8 cellular contexts compared by ENCODE assay signal in genomic region chr5:86617756-86618577, GRCh38. TPM values are rescaled to one million over a fixed set of nuclear protein-coding genes. Genes with fewer than 3 reads are reported as not detected.
DNase-seq lines count a peak whose midpoint lies in the region; ATAC-seq and TF ChIP-seq lines count a peak whose summit lies in the region.

Gene COX7C (plus strand): TSS chr5:86617941. CDS start chr5:86618056, 115 bp downstream.

- H3K36me3 Mint-ChIP-seq in activated T-helper 2 cell treated with anti-CD3 and anti-CD28 coated beads, Interferon-gamma antibody, Interleukin-2, Interleukin-4, amounts not matched to agents 10 μg/mL and 5 μg/mL and 100 μg/mL, durations not matched to agents 14 hours and 24 hours and 36 hours (ENCODE audit: low read depth), result peaks cover 56% of the 10 kb centered on the region
- H3K36me3 Mint-ChIP-seq in naive thymus-derived CD4-positive, alpha-beta T cell, result peaks cover 4 to 41% (median 24%) of the 10 kb centered on the region in 5 donors
- H3K36me3 Mint-ChIP-seq in stimulated activated naive B cell treated with anti-CD40 and anti-IgM and Interleukin-4, amounts not matched to agents 10 μg/mL and 1 μg/mL and 100 μg/mL, for 72 hours, result peaks cover 13 to 30% of the 10 kb centered on the region in 2 donors

- CTCF ChIA-PET in naive thymus-derived CD4-positive, alpha-beta T cell (lab: Charles Lee), result no interaction called here

- peak within 1 kb of the TSS; percentile 89 for H3K4me2 ChIP-seq in fibroblast of lung (ENCODE audit: extremely low read depth, insufficient read depth, low read length)

- H3K9me3 Mint-ChIP-seq in activated T-helper 2 cell treated with anti-CD3 and anti-CD28 coated beads, Interferon-gamma antibody, Interleukin-2, Interleukin-4, amounts not matched to agents 10 μg/mL and 5 μg/mL and 100 μg/mL, durations not matched to agents 14 hours and 24 hours and 36 hours, result peaks cover 5% of the 10 kb centered on the region
- H3K9me3 Mint-ChIP-seq in naive thymus-derived CD4-positive, alpha-beta T cell, result peaks cover 0 to 5% (median 3%) of the 10 kb centered on the region in 11 donors
- H3K9me3 Mint-ChIP-seq in stimulated activated naive B cell treated with anti-CD40 and anti-IgM and Interleukin-4, amounts not matched to agents 10 μg/mL and 1 μg/mL and 100 μg/mL, for 72 hours, result peaks cover 0 to 1% of the 10 kb centered on the region in 2 donors

- H3K27me3 Mint-ChIP-seq in activated T-helper 2 cell treated with anti-CD3 and anti-CD28 coated beads, Interferon-gamma antibody, Interleukin-2, Interleukin-4, amounts not matched to agents 10 μg/mL and 5 μg/mL and 100 μg/mL, durations not matched to agents 14 hours and 24 hours and 36 hours (ENCODE audit: low read depth), result peaks cover 6% of the 10 kb centered on the region
- H3K27me3 Mint-ChIP-seq in naive thymus-derived CD4-positive, alpha-beta T cell, result peaks cover 8 to 14% (median 9%) of the 10 kb centered on the region in 5 donors
- peaks cover 4 to 7% of the 10 kb centered on the region in 2 donors for H3K27me3 Mint-ChIP-seq in stimulated activated naive B cell treated with anti-CD40 and anti-IgM and Interleukin-4, amounts not matched to agents 10 μg/mL and 1 μg/mL and 100 μg/mL, for 72 hours

- peaks cover 16% of the 10 kb centered on the region for H3K79me2 ChIP-seq in fibroblast of lung (ENCODE audit: control insufficient read depth, insufficient read depth, low read length)

- H4K20me1 ChIP-seq in fibroblast of lung (ENCODE audit: control insufficient read depth, extremely low read depth, insufficient read depth, low read length), result no peaks in the 10 kb centered on the region

- H3K4me3 Mint-ChIP-seq in activated T-helper 2 cell treated with anti-CD3 and anti-CD28 coated beads, Interferon-gamma antibody, Interleukin-2, Interleukin-4, amounts not matched to agents 10 μg/mL and 5 μg/mL and 100 μg/mL, durations not matched to agents 14 hours and 24 hours and 36 hours (ENCODE audit: low read depth), result peak within 1 kb of the TSS; percentile 97
- H3K4me3 Mint-ChIP-seq in naive thymus-derived CD4-positive, alpha-beta T cell, result peak within 1 kb of the TSS; percentile 96 to 100 (median 100)
- peak within 1 kb of the TSS; percentile 99 to 100 for H3K4me3 Mint-ChIP-seq in stimulated activated naive B cell treated with anti-CD40 and anti-IgM and Interleukin-4, amounts not matched to agents 10 μg/mL and 1 μg/mL and 100 μg/mL, for 72 hours

- H3K27ac ChIP-seq in RWPE2 (ENCODE audit: poor library complexity, severe bottlenecking), result peak within 1 kb of the TSS; percentile 42
- peak within 1 kb of the TSS; percentile 81 for H3K27ac ChIP-seq in fibroblast of lung (ENCODE audit: insufficient read depth, low read length)
- H3K27ac ChIP-seq in naive thymus-derived CD4-positive, alpha-beta T cell (ENCODE audit: low read depth, low read length), result peak within 1 kb of the TSS; percentile 96

- no peaks in the 10 kb centered on the region for H3K27me3 ChIP-seq in RWPE2 (ENCODE audit: insufficient read depth, poor library complexity, severe bottlenecking)
- H3K27me3 ChIP-seq in fibroblast of lung (ENCODE audit: control insufficient read depth, insufficient read depth, low read length), result no peaks in the 10 kb centered on the region
- no peaks in the 10 kb centered on the region for H3K27me3 ChIP-seq in naive thymus-derived CD4-positive, alpha-beta T cell (ENCODE audit: control insufficient read depth in 2 of 2, insufficient read depth in 2 of 2, low read length in 2 of 2)

- no peaks in the 10 kb centered on the region for H3K9me3 ChIP-seq in RWPE2 (ENCODE audit: severe bottlenecking)
- H3K9me3 ChIP-seq in fibroblast of lung (ENCODE audit: control insufficient read depth, insufficient read depth, low read depth, low read length), result no peaks in the 10 kb centered on the region
- no peaks in the 10 kb centered on the region for H3K9me3 ChIP-seq in naive thymus-derived CD4-positive, alpha-beta T cell (ENCODE audit: control insufficient read depth in 2 of 3, low read length in 3 of 3)

- DNase-seq in EH (ENCODE audit: low read depth) (peak; percentile 97), H4 (ENCODE audit: low spot score) (peak; percentile 95), LoVo (ENCODE audit: low spot score) (peak; percentile 97), RWPE2 (ENCODE audit: low spot score) (peak; percentile 91), fibroblast of lung (ENCODE audit: low read depth in 2 of 2) (peak; percentile 94 to 97)
- DNase-seq in activated T-helper 2 cell treated with anti-CD3 and anti-CD28 coated beads, Interferon-gamma antibody, Interleukin-2, Interleukin-4, amounts not matched to agents 10 μg/mL and 5 μg/mL and 100 μg/mL, durations not matched to agents 14 hours and 24 hours and 36 hours (ENCODE audit: low spot score), result peak; percentile 90
- peak; percentile 67 to 97 (median 96) for DNase-seq in naive thymus-derived CD4-positive, alpha-beta T cell
- DNase-seq in stimulated activated naive B cell treated with anti-CD40 and anti-IgM and Interleukin-4, amounts not matched to agents 10 μg/mL and 1 μg/mL and 100 μg/mL, for 72 hours, result peak; percentile 91

- H3K4me1 ChIP-seq in RWPE2 (ENCODE audit: insufficient read depth, poor library complexity, severe bottlenecking) (peaks cover 5% of the 10 kb centered on the region), fibroblast of lung (ENCODE audit: control insufficient read depth, extremely low read depth, insufficient read depth, low read length) (no peaks in the 10 kb centered on the region)
- H3K4me1 ChIP-seq in naive thymus-derived CD4-positive, alpha-beta T cell (ENCODE audit: control insufficient read depth in 2 of 2, insufficient read depth in 2 of 2, low read length in 2 of 2), result peaks cover 7 to 12% of the 10 kb centered on the region in 2 donors

- peaks cover 13% of the 10 kb centered on the region for H3K4me1 Mint-ChIP-seq in activated T-helper 2 cell treated with anti-CD3 and anti-CD28 coated beads, Interferon-gamma antibody, Interleukin-2, Interleukin-4, amounts not matched to agents 10 μg/mL and 5 μg/mL and 100 μg/mL, durations not matched to agents 14 hours and 24 hours and 36 hours (ENCODE audit: low read depth)
- H3K4me1 Mint-ChIP-seq in naive thymus-derived CD4-positive, alpha-beta T cell, result peaks cover 5 to 46% (median 32%) of the 10 kb centered on the region in 7 donors
- peaks cover 3 to 7% of the 10 kb centered on the region in 2 donors for H3K4me1 Mint-ChIP-seq in stimulated activated naive B cell treated with anti-CD40 and anti-IgM and Interleukin-4, amounts not matched to agents 10 μg/mL and 1 μg/mL and 100 μg/mL, for 72 hours

- ATAC-seq in RWPE2 (ENCODE audit: low read depth), result peak; percentile 96
- peak; percentile 97 for ATAC-seq in naive thymus-derived CD4-positive, alpha-beta T cell
- peak; percentile 98 to 99 for ATAC-seq in stimulated activated naive B cell treated with anti-CD40 and anti-IgM and Interleukin-4, amounts not matched to agents 10 μg/mL and 1 μg/mL and 100 μg/mL, for 72 hours (replicated peaks)

- POLR2A ChIA-PET in naive thymus-derived CD4-positive, alpha-beta T cell (lab: Charles Lee), result interaction anchor here (0.6 to 1.2 kb wide), 4 partner anchors 9 to 1633 kb away, joined by 3 to 7 read pairs (median 4); no protein-coding TSS in a partner anchor

- H3K36me3 ChIP-seq in RWPE2 (ENCODE audit: low read depth), result peaks cover 36% of the 10 kb centered on the region
- peaks cover 6% of the 10 kb centered on the region for H3K36me3 ChIP-seq in fibroblast of lung (ENCODE audit: control insufficient read depth, insufficient read depth, low read length)
- peaks cover 4 to 23% (median 11%) of the 10 kb centered on the region in 3 experiments for H3K36me3 ChIP-seq in naive thymus-derived CD4-positive, alpha-beta T cell (ENCODE audit: control insufficient read depth in 2 of 3, insufficient read depth in 3 of 3, low read length in 3 of 3)

- intact Hi-C loops in activated T-helper 2 cell treated with anti-CD3 and anti-CD28 coated beads, Interferon-gamma antibody, Interleukin-2, Interleukin-4, amounts not matched to agents 10 μg/mL and 5 μg/mL and 100 μg/mL, durations not matched to agents 14 hours and 24 hours and 36 hours (cut with micrococcal nuclease), result loop anchor here (1.0 kb wide), 1 partner anchor 795 kb away; no protein-coding TSS in a partner anchor
- intact Hi-C loops in naive thymus-derived CD4-positive, alpha-beta T cell (cut with micrococcal nuclease), result loop anchor here (1.0 to 5.0 kb wide), 8 partner anchors 299 to 1885 kb away; partner anchors contain the start of genes CCNH (in 2 of the 2) and TMEM161B (in 2 of the 2)

- H3K4me3 ChIP-seq in RWPE2 (ENCODE audit: severe bottlenecking) (peak within 1 kb of the TSS; percentile 94), fibroblast of lung (replicated peaks in 1 of 4; ENCODE audit: control extremely low read depth in 1 of 4, insufficient read depth in 1 of 4, low read depth in 3 of 4, low read length in 4 of 4) (peak within 1 kb of the TSS; percentile 94 to 100 (median 96))
- H3K4me3 ChIP-seq in naive thymus-derived CD4-positive, alpha-beta T cell (ENCODE audit: low read length), result peak within 1 kb of the TSS; percentile 95

- H3K27ac Mint-ChIP-seq in activated T-helper 2 cell treated with anti-CD3 and anti-CD28 coated beads, Interferon-gamma antibody, Interleukin-2, Interleukin-4, amounts not matched to agents 10 μg/mL and 5 μg/mL and 100 μg/mL, durations not matched to agents 14 hours and 24 hours and 36 hours, result peak within 1 kb of the TSS; percentile 94
- H3K27ac Mint-ChIP-seq in naive thymus-derived CD4-positive, alpha-beta T cell, result peak within 1 kb of the TSS; percentile 98 to 100 (median 100)
- peak within 1 kb of the TSS; percentile 99 for H3K27ac Mint-ChIP-seq in stimulated activated naive B cell treated with anti-CD40 and anti-IgM and Interleukin-4, amounts not matched to agents 10 μg/mL and 1 μg/mL and 100 μg/mL, for 72 hours

- H2AFZ ChIP-seq in fibroblast of lung (ENCODE audit: low read length), result peak within 1 kb of the TSS; percentile 94

- TF ChIP-seq CTCF in RWPE2 (IDR thresholded peaks at IDR 0.05; ENCODE audit: poor library complexity, severe bottlenecking), result no peak
- TF ChIP-seq CTCF in fibroblast of lung (conservative IDR thresholded peaks at IDR 0.05 in 1 of 2, IDR thresholded peaks at IDR 0.05 in 1 of 2; ENCODE audit: low read depth in 1 of 2, low read length in 2 of 2), result no peak

- peak within 1 kb of the TSS; percentile 75 for H3K9ac ChIP-seq in fibroblast of lung (ENCODE audit: insufficient read depth, low read length)

RNA-seq across cellular contexts. Expression of gene COX7C, which starts in this region (rescaled TPM):
- total RNA-seq in H4 (2014; rRNA removed; shearing (Covaris generic)), result 848 and 900 TPM in 2 replicates
- 445 and 457 TPM in 2 replicates for total RNA-seq in activated T-helper 2 cell treated with anti-CD3 and anti-CD28 coated beads, Interferon-gamma antibody, Interleukin-2, Interleukin-4, amounts not matched to agents 10 μg/mL and 5 μg/mL and 100 μg/mL, durations not matched to agents 14 hours and 24 hours and 36 hours
- 171 and 202 TPM in 2 replicates for total RNA-seq in fibroblast of lung
- polyA plus RNA-seq in fibroblast of lung, result 537 and 613 TPM in 2 replicates
- polyA plus RNA-seq in fibroblast of lung (2012), result 778 and 875 TPM in 2 replicates
- 29.6 and 43.0 TPM in 2 replicates for polyA minus RNA-seq in fibroblast of lung (ENCODE audit: low replicate concordance)
- 100 to 1,000 TPM; 393 to 571 (median 547) TPM for total RNA-seq in naive thymus-derived CD4-positive, alpha-beta T cell
- 100 to 1,000 TPM; 631 to 932 TPM for polyA plus RNA-seq in naive thymus-derived CD4-positive, alpha-beta T cell

Comparison
In these comparisons a context has a peak if more than half of its experiments do, and no peak if none do; other contexts are left out.
1. Peak in every context shown above with its lines: DNase-seq, ATAC-seq, H3K4me3 ChIP-seq and H3K27ac ChIP-seq.
2. H3K27ac ChIP-seq: peak in every context shown above with its lines; median percentile 96 in naive thymus-derived CD4-positive, alpha-beta T cell; 81 in fibroblast of lung; 42 in RWPE2.